13 cellular contexts compared by ENCODE assay signal in the genomic region with DNA sequence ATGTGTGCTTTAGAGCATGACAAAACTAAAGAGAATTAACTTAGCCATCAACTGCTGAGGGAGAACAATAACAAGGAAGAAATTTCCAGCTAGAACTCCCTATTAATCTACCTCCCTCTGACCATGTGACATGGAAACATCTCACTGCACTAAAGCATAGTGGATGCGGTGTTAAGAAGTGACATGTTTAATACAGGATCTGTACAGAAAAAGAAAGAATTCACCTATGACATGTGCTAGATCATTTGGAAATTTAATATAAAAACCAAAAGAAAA.
A peak's percentile ranks its signal among the peaks of the same experiment; 100 is the strongest.
DNase-seq lines count a peak whose midpoint lies in the region; ATAC-seq and TF ChIP-seq lines count a peak whose summit lies in the region.
"Had no signal": no experiment of that assay in that cellular context is flagged by ENCODE, and none has a peak within 500 bp of the region (broad histone marks: within the 10 kb centered on the region; RNA-seq: fewer than 3 reads in every experiment).

No MANE protein-coding gene starts in this region.

- 84 to 100% methylated on average over 1 of the region's 1 CpG for WGBS in transverse colon (ENCODE audit: low coverage in 1 of 2), 2 donors

- H3K36me3 ChIP-seq in Karpas-422 (ENCODE audit: insufficient read depth, low read length) (no peaks in the 10 kb centered on the region), transverse colon (no peaks in the 10 kb centered on the region)
- H3K36me3 ChIP-seq: BE2C, HAP-1 had no signal

- H3K9ac ChIP-seq in Karpas-422 (ENCODE audit: low read length), result no peak overlapping the region

- TF ChIP-seq CTCF in transverse colon (IDR thresholded peaks at IDR 0.05), result no peak

- DNase-seq in Karpas-422, result no peak
- peak; percentile 70 for DNase-seq in left kidney (ENCODE audit: low read depth, low spot score)
- no peak for DNase-seq in transverse colon
- DNase-seq: BE2C, NCI-H2227 treated with DMSO at 0.1 percent for 48 hours, NCI-H526, PC-3, T-helper 1 cell had no signal

- no peak for TF ChIP-seq POLR2A in transverse colon (IDR thresholded peaks at IDR 0.05)

- H3K4me3 ChIP-seq in Karpas-422 (ENCODE audit: low read length) (peak overlapping the region; percentile 28), transverse colon (no peak overlapping the region)
- H3K4me3 ChIP-seq: HAP-1 had no signal

- H3K4me1 ChIP-seq in Karpas-422 (ENCODE audit: low read length) (peaks cover 31% of the 10 kb centered on the region), transverse colon (no peaks in the 10 kb centered on the region)
- H3K4me1 ChIP-seq: BE2C, HAP-1 had no signal

- no peaks in the 10 kb centered on the region for H3K9me2 ChIP-seq in Karpas-422 (replicated peaks; ENCODE audit: insufficient read depth, low read length)

- no peaks in the 10 kb centered on the region for H3K79me2 ChIP-seq in Karpas-422 (ENCODE audit: low read length)

- in situ Hi-C loops in transverse colon (cut with MboI; ENCODE audit: low pct_ligation_motif_present in 1 of 4, low pct_unique_long_range_greater_than_20kb in 1 of 4, low sequenced_read_pairs in 3 of 4), result no loop called here

- intact Hi-C loops in transverse colon (cut with DNase I; ENCODE audit: low total_unique reads), result no loop called here

- H4K20me1 ChIP-seq in Karpas-422 (ENCODE audit: insufficient read depth, low read depth, low read length), result no peaks in the 10 kb centered on the region

- peak overlapping the region; percentile 59 for H3K4me2 ChIP-seq in Karpas-422 (ENCODE audit: low read depth, low read length, poor library complexity, severe bottlenecking)

- ATAC-seq in GM21526 (IDR thresholded peaks at IDR 0.05; ENCODE audit: low FRiP score, unreplicated experiment), result peak; percentile 11
- ATAC-seq in HG03432 (IDR thresholded peaks at IDR 0.05; ENCODE audit: unreplicated experiment), result no peak
- ATAC-seq in HG03135 (IDR thresholded peaks at IDR 0.05; ENCODE audit: unreplicated experiment), result no peak
- no peak for ATAC-seq in activated CD4-positive, CD25-positive, alpha-beta regulatory T cell treated with anti-CD3 and anti-CD28 coated beads, Interleukin-2, amount 50 U/mL, for 24 hours
- ATAC-seq: PC-3 had no signal

- no peak for TF ChIP-seq EP300 in transverse colon (IDR thresholded peaks at IDR 0.05; ENCODE audit: low read depth)

- no peaks in the 10 kb centered on the region for H3K27me3 ChIP-seq in Karpas-422 (ENCODE audit: low read length)
- H3K27me3 ChIP-seq in transverse colon, result no peaks in the 10 kb centered on the region
- H3K27me3 ChIP-seq: BE2C had no signal

- peak overlapping the region; percentile 65 for H3K27ac ChIP-seq in Karpas-422 (ENCODE audit: low read length)
- H3K27ac ChIP-seq in transverse colon, result no peak overlapping the region

- H3K9me3 ChIP-seq in Karpas-422 (ENCODE audit: low read length) (no peaks in the 10 kb centered on the region), transverse colon (no peaks in the 10 kb centered on the region)
- H3K9me3 ChIP-seq: BE2C, HAP-1 had no signal

- peak overlapping the region; percentile 69 for H2AFZ ChIP-seq in Karpas-422 (ENCODE audit: low read length)
